Comparison of ENCODE assay signal across 8 cellular contexts in the genomic region with DNA sequence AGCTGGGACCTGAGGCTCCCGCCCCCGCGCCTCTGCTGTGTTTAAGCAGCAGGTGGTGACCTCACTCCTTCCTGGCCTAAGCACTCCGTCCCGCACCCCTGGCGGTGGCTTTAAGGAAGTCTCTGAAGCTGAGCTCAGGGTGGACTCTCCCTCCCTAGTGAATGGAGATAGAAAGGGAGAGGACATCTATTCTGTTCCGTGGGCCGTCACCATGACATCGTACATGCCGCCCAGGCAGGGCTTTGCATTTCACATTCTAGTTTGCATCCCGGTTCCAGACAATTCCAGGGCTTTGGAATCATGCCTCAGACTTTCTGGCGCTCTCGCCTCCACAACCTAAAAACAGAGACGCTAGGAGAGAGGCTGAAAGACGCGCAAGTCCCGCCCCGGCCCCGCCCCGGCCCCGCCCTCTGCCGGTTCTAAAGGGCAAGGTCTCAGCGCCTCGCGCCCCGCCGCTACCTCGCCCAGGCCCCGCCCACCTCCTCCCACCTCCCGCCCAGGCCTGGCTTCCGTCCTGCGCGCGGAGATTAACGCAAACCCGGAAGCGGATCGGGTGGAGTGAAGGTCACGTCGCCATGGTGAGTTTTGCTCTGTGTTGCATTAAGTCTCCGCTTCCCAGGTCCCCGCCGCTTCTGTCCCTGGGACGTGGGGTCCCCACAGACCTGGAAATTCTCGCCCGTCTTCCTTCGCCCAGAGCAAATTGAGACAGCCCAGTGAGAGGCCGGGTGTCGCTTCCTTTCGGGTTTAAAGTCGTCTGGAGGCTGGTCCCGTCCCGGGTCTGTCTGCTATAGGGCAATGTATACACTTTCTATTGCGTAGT. TPM values are rescaled to one million over a fixed set of nuclear protein-coding genes. Genes with fewer than 3 reads are reported as not detected.
A peak's percentile ranks its signal among the peaks of the same experiment; 100 is the strongest.
DNase-seq lines count a peak whose midpoint lies in the region; ATAC-seq and TF ChIP-seq lines count a peak whose summit lies in the region.

ZNF808 (plus strand) TSS at position 535 of the 820 bp plus-strand sequence. CDS start 15,617 bp downstream, outside the sequence.

- peaks cover 7% of the 10 kb centered on the region for H3K9me3 Mint-ChIP-seq in nephron

- H3K79me2 ChIP-seq in Karpas-422 (ENCODE audit: low read length), result peaks cover 47% of the 10 kb centered on the region

- peaks cover 20% of the 10 kb centered on the region for H3K36me3 ChIP-seq in Karpas-422 (ENCODE audit: insufficient read depth, low read length)

- peak within 1 kb of the TSS; percentile 97 to 99 (median 98) for H3K27ac Mint-ChIP-seq in nephron

- no peaks in the 10 kb centered on the region for H4K20me1 ChIP-seq in Karpas-422 (ENCODE audit: insufficient read depth, low read depth, low read length)

- peak within 1 kb of the TSS; percentile 81 for H3K9ac ChIP-seq in Karpas-422 (ENCODE audit: low read length)

- H3K9me3 ChIP-seq in Karpas-422 (ENCODE audit: low read length), result 0 out of 2 replicates have a peak, but pooled peaks cover 4% of the 10 kb centered on the region

- H3K4me3 Mint-ChIP-seq in nephron, result peak within 1 kb of the TSS; percentile 96 to 98 (median 98)

- no peaks in the 10 kb centered on the region for H3K27me3 ChIP-seq in Karpas-422 (ENCODE audit: low read length)

- ATAC-seq in GM21786 (IDR thresholded peaks at IDR 0.05; ENCODE audit: unreplicated experiment), result peak; percentile 83
- ATAC-seq in stimulated activated naive CD8-positive, alpha-beta T cell treated with anti-CD3 and anti-CD28 coated beads, Interleukin-15, Interleukin-2, amounts not matched to agents 100 U/mL and 50 U/mL, for 24 hours, result peak; percentile 92

- TF ChIP-seq CTCF in fibroblast of pulmonary artery (IDR thresholded peaks at IDR 0.05; ENCODE audit: low read length, missing control alignments), result peak; percentile 58
- TF ChIP-seq CTCF in nephron (IDR thresholded peaks at IDR 0.05; ENCODE audit: unreplicated experiment in 3 of 3), result peak; percentile 50 to 67 (median 65)

- peak; percentile 95 for DNase-seq in Daoy (ENCODE audit: low read depth)
- DNase-seq in Karpas-422, result peak; percentile 99
- peak; percentile 95 for DNase-seq in RPMI8226
- DNase-seq in activated T-helper 9 cell treated with anti-CD3 and anti-CD28 coated beads, Interleukin-2, amount 50 U/mL, for 16 hours (ENCODE audit: low read depth), result peak; percentile 98
- peak; percentile 91 for DNase-seq in fibroblast of pulmonary artery (ENCODE audit: low read depth)
- DNase-seq in stimulated activated naive CD8-positive, alpha-beta T cell treated with anti-CD3 and anti-CD28 coated beads, Interleukin-15, Interleukin-2, amounts not matched to agents 100 U/mL and 50 U/mL, for 24 hours, result peak; percentile 97

- H3K4me2 ChIP-seq in Karpas-422 (ENCODE audit: low read depth, low read length, poor library complexity, severe bottlenecking), result peak within 1 kb of the TSS; percentile 97

- peak within 1 kb of the TSS; percentile 51 for H3K27ac ChIP-seq in Karpas-422 (ENCODE audit: low read length)

- H3K9me2 ChIP-seq in Karpas-422 (replicated peaks; ENCODE audit: insufficient read depth, low read length), result no peaks in the 10 kb centered on the region

- peaks cover 7% of the 10 kb centered on the region for H3K4me1 Mint-ChIP-seq in nephron

- H2AFZ ChIP-seq in Karpas-422 (ENCODE audit: low read length), result peak within 1 kb of the TSS; percentile 100

- peaks cover 19% of the 10 kb centered on the region for H3K4me1 ChIP-seq in Karpas-422 (ENCODE audit: low read length)

- H3K27me3 Mint-ChIP-seq in nephron (ENCODE audit: low read depth), result peaks cover 6% of the 10 kb centered on the region

- H3K4me3 ChIP-seq in Karpas-422 (ENCODE audit: low read length), result peak within 1 kb of the TSS; percentile 91
- peak within 1 kb of the TSS; percentile 90 for H3K4me3 ChIP-seq in fibroblast of pulmonary artery (replicated peaks; ENCODE audit: low read depth, low read length)

- no peaks in the 10 kb centered on the region for H3K36me3 Mint-ChIP-seq in nephron (ENCODE audit: low read depth)

RNA-seq across cellular contexts. Expression of gene ZNF808, which starts in this region (rescaled TPM):
- 8.6 and 10.6 TPM in 2 replicates for total RNA-seq in Daoy (2014; rRNA removed; shearing (Covaris generic))
- total RNA-seq in Karpas-422 (2014; rRNA removed; shearing (Covaris generic); ENCODE audit: low replicate concordance), result 31.5 and 39.7 TPM in 2 replicates

Comparison
In these comparisons a context has a peak if more than half of its experiments do, and no peak if none do; other contexts are left out.
1. Peak in every context shown above with its lines: DNase-seq, ATAC-seq, H3K4me3 ChIP-seq and H3K27ac ChIP-seq.